ENCODE assay signal across 25 cellular contexts in genomic region chr12:95319694-95320331, GRCh38.
A peak's percentile ranks its signal among the peaks of the same experiment; 100 is the strongest.
DNase-seq lines count a peak whose midpoint lies in the region; ATAC-seq, FAIRE-seq and TF ChIP-seq lines count a peak whose summit lies in the region.
"Had no signal": no experiment of that assay in that cellular context is flagged by ENCODE, and none has a peak within 500 bp of the region (broad histone marks: within the 10 kb centered on the region; RNA-seq: fewer than 3 reads in every experiment).

No MANE protein-coding gene starts in this region.

- intact Hi-C loops in HepG2 (cut with micrococcal nuclease; ENCODE audit: unreplicated experiment): loop anchor here (2.0 kb wide), 1 partner anchor 17 kb away; no protein-coding TSS in a partner anchor
- intact Hi-C loops in right lobe of liver (cut with DNase I): no loop called here
- intact Hi-C loops in lower lobe of right lung (cut with DNase I): no loop called here

- no peak overlapping the region for H3K27ac ChIP-seq in HepG2 (ENCODE audit: extremely low read length, insufficient read depth, low read length)
- H3K27ac ChIP-seq in right lobe of liver: no peak overlapping the region
- peak overlapping the region; percentile 68 for H3K27ac ChIP-seq in lower lobe of right lung
- no peak overlapping the region for H3K27ac ChIP-seq in suprapubic skin
- H3K27ac ChIP-seq: neutrophil, spleen, tibial artery had no signal

- H4K20me1 ChIP-seq in HepG2 (ENCODE audit: insufficient read depth, low read length): no peaks in the 10 kb centered on the region

- no peak overlapping the region for H3K4me2 ChIP-seq in HepG2 (ENCODE audit: low read depth, low read length)

- no peak overlapping the region for H3K9ac ChIP-seq in HepG2 (ENCODE audit: insufficient read depth, low read depth, low read length)

- H3K9me3 ChIP-seq in HepG2 (ENCODE audit: low read length) (no peaks in the 10 kb centered on the region), right lobe of liver (no peaks in the 10 kb centered on the region), lower lobe of right lung (no peaks in the 10 kb centered on the region), suprapubic skin (no peaks in the 10 kb centered on the region)
- H3K9me3 ChIP-seq: BE2C, breast epithelium, neutrophil, spleen, tibial artery had no signal

- POLR2A ChIA-PET in HepG2 (lab: Yijun Ruan, JAX): interaction anchor here (1.0 kb wide), 1 partner anchor 15 kb away, joined by 4 read pairs; no protein-coding TSS in a partner anchor

- TF ChIP-seq EP300 in HepG2 (IDR thresholded peaks at IDR 0.05; ENCODE audit: low read depth in 2 of 2, low read length in 2 of 2) (no peak), HepG2 (CRISPR knock-in tag; IDR thresholded peaks at IDR 0.05; ENCODE audit: borderline replicate concordance) (no peak), suprapubic skin (IDR thresholded peaks at IDR 0.05) (no peak)

- in situ Hi-C loops in HepG2 (cut with HindIII; ENCODE audit: extremely low pct_ligation_motif_present, low pct_unique_long_range_greater_than_20kb): no loop called here

- H3K36me3 ChIP-seq in HepG2 (replicated peaks in 1 of 2; ENCODE audit: control insufficient read depth in 1 of 2, insufficient read depth in 2 of 2, low read length in 2 of 2) (no peaks in the 10 kb centered on the region), right lobe of liver (no peaks in the 10 kb centered on the region), lower lobe of right lung (no peaks in the 10 kb centered on the region), suprapubic skin (no peaks in the 10 kb centered on the region)
- H3K36me3 ChIP-seq: BE2C, breast epithelium, neutrophil, spleen, tibial artery had no signal

- no peak for TF ChIP-seq CTCF in HepG2 (CRISPR knock-in tag; IDR thresholded peaks at IDR 0.05)
- no peak for TF ChIP-seq CTCF in right lobe of liver (IDR thresholded peaks at IDR 0.05)
- no peak for TF ChIP-seq CTCF in choroid plexus epithelial cell (conservative IDR thresholded peaks at IDR 0.05; ENCODE audit: low read depth, low read length)
- no peak for TF ChIP-seq CTCF in lower lobe of right lung (IDR thresholded peaks at IDR 0.05)
- no peak for TF ChIP-seq CTCF in suprapubic skin (IDR thresholded peaks at IDR 0.05)

- H3K4me1 ChIP-seq in HepG2 (ENCODE audit: insufficient read depth, low read length) (peaks cover 62% of the 10 kb centered on the region), right lobe of liver (peaks cover 0 to 18% (median 3%) of the 10 kb centered on the region in 4 donors), lower lobe of right lung (peaks cover 21% of the 10 kb centered on the region), suprapubic skin (no peaks in the 10 kb centered on the region)
- H3K4me1 ChIP-seq: BE2C, breast epithelium, spleen, tibial artery had no signal

- 100% methylated on average over 1 of the region's 1 CpG for WGBS in HepG2 (ENCODE audit: low lambda C conversion rate)
- WGBS in right lobe of liver (ENCODE audit: insufficient coverage, low coverage, low lambda C conversion rate, missing lambda C conversion rate): 82% methylated on average over 1 of the region's 1 CpG
- 65% methylated on average over 1 of the region's 1 CpG for WGBS in suprapubic skin

- FAIRE-seq in HepG2 (lab: Jason Lieb, UNC): no peak
- FAIRE-seq: A204.1, HTR-8/SVneo had no signal

- no peak overlapping the region for H2AFZ ChIP-seq in HepG2 (ENCODE audit: low read length)

- TF ChIP-seq POLR2A in HepG2 (IDR thresholded peaks at IDR 0.05; ENCODE audit: insufficient read depth in 1 of 2, low read depth in 2 of 2, low read length in 2 of 2): no peak
- TF ChIP-seq POLR2A in right lobe of liver (IDR thresholded peaks at IDR 0.05): no peak
- no peak for TF ChIP-seq POLR2A in suprapubic skin (IDR thresholded peaks at IDR 0.05)

- DNase-seq in HepG2 (ENCODE audit: low spot score) (no peak), right lobe of liver (no peak), choroid plexus epithelial cell (ENCODE audit: low read depth) (peak; percentile 84), lower lobe of right lung (no peak), superior temporal gyrus (ENCODE audit: extremely low spot score) (no peak), mesenteric fat pad (ENCODE audit: low spot score) (no peak), suprapubic skin (ENCODE audit: low spot score in 2 of 2) (no peak)
- DNase-seq: activated CD4-positive, alpha-beta T cell treated with anti-CD3 and anti-CD28 coated beads, Interleukin-2, amount 10 ng/mL, durations not matched to agents 7 days and 5 days; activated CD8-positive, alpha-beta memory T cell treated with anti-CD3 and anti-CD28 coated beads, Interleukin-2, amount 10 ng/mL, durations not matched to agents 7 days and 5 days; BE2C; cortex of kidney; HFFc6; Karpas-422; NCI-H1105 treated with DMSO at 0.1 percent for 48 hours; NCI-H2107; spleen; stimulated activated CD4-positive, alpha-beta T cell treated with anti-CD3 and anti-CD28 coated beads, Interleukin-4, amount 100 ng/mL, for 1 hour; stimulated activated naive CD4-positive, alpha-beta T cell treated with Interleukin-2 at 50 U/mL for 16 hours; T-helper 2 cell; tibial artery had no signal

- H3K4me3 ChIP-seq in HepG2 (replicated peaks in 1 of 3; ENCODE audit: insufficient read depth in 1 of 3, low read depth in 2 of 3, low read length in 3 of 3) (no peak overlapping the region), right lobe of liver (no peak overlapping the region), choroid plexus epithelial cell (ENCODE audit: low read depth, low read length) (no peak overlapping the region), lower lobe of right lung (no peak overlapping the region), suprapubic skin (no peak overlapping the region)
- H3K4me3 ChIP-seq: breast epithelium, spleen, tibial artery had no signal

- TF ChIP-seq RAD21 in HepG2 (CRISPR knock-in tag; IDR thresholded peaks at IDR 0.05): no peak

- peaks cover 0 to 26% of the 10 kb centered on the region in 2 experiments; a peak in 2 of 5 replicates for H3K27me3 ChIP-seq in HepG2 (ENCODE audit: control insufficient read depth in 1 of 2, insufficient read depth in 2 of 2, low read length in 2 of 2)
- H3K27me3 ChIP-seq in right lobe of liver: no peaks in the 10 kb centered on the region
- H3K27me3 ChIP-seq in lower lobe of right lung (ENCODE audit: low read depth): no peaks in the 10 kb centered on the region
- no peaks in the 10 kb centered on the region for H3K27me3 ChIP-seq in suprapubic skin
- H3K27me3 ChIP-seq: BE2C, breast epithelium, spleen, tibial artery had no signal

- no TSS peak for BruUV-seq in HepG2 (replicated peaks; lab: Mats Ljungman, UMichigan)

- CTCF ChIA-PET in HepG2 (lab: Yijun Ruan, JAX; ENCODE audit: low intra/inter-chr PET ratio, low total read pairs): no interaction called here

- no peak for ATAC-seq in HepG2
- ATAC-seq in right lobe of liver: no peak
- peak; percentile 77 to 86 for ATAC-seq in lower lobe of right lung
- no peak for ATAC-seq in HG02885 (IDR thresholded peaks at IDR 0.05; ENCODE audit: poor library complexity, unreplicated experiment)
- ATAC-seq: activated CD8-positive, alpha-beta memory T cell treated with anti-CD3 and anti-CD28 coated beads, Interleukin-2, amount 10 ng/mL, durations not matched to agents 7 days and 5 days had no signal

- H3K79me2 ChIP-seq in HepG2 (ENCODE audit: insufficient read depth, low read length): no peaks in the 10 kb centered on the region

TF ChIP-seq in HepG2, 621 proteins besides CTCF, POLR2A, EP300 and RAD21:
- 0 out of 2 replicates have a peak, but pooled peaks have one; percentile 27 for TF ChIP-seq ZNF484 (CRISPR knock-in tag; IDR thresholded peaks at IDR 0.05; ENCODE audit: borderline replicate concordance, low read depth)
- no peak for TF ChIP-seq ZSCAN25 (CRISPR knock-in tag; IDR thresholded peaks at IDR 0.05)

Comparison
In these comparisons a context has a peak if more than half of its experiments do, and no peak if none do; other contexts are left out.
1. ATAC-seq: peak in lower lobe of right lung (2 of 2); none in HepG2 (single experiment), right lobe of liver (0 of 4) and HG02885 (single experiment).